Comparison of ENCODE assay signal across 30 cellular contexts in genomic region chr2:237364655-237365054, GRCh38.
"Had no signal": no experiment of that assay in that cellular context is flagged by ENCODE, and none has a peak within 500 bp of the region (broad histone marks: within the 10 kb centered on the region; RNA-seq: fewer than 3 reads in every experiment).

No MANE protein-coding gene starts in this region.

- H3K27ac ChIP-seq: brain microvascular endothelial cell, cardiac muscle cell, SJCRH30, SK-N-MC, WERI-Rb-1 had no signal

- H3K36me3 Mint-ChIP-seq: activated naive CD8-positive, alpha-beta T cell treated with anti-CD3 and anti-CD28 coated beads for 36 hours had no signal

- H3K9me3 ChIP-seq: SJCRH30 had no signal

- H3K4me3 Mint-ChIP-seq: activated CD4-positive, alpha-beta T cell treated with anti-CD3 and anti-CD28 coated beads, Interleukin-2, amount 10 ng/mL, durations not matched to agents 24 days and 14 days; activated CD8-positive, alpha-beta T cell treated with anti-CD3 and anti-CD28 coated beads for 36 hours; activated naive CD8-positive, alpha-beta T cell treated with anti-CD3 and anti-CD28 coated beads for 36 hours; activated T-cell treated with anti-CD3 and anti-CD28 coated beads, Interleukin-2, amount 50 U/mL, for 72 hours; activated T-helper 17 cell treated with anti-CD3 and anti-CD28 coated beads, Interleukin-2, amount 50 U/mL, for 72 hours had no signal

- ATAC-seq: activated CD8-positive, alpha-beta T cell treated with anti-CD3 and anti-CD28 coated beads for 36 hours; activated T-cell treated with anti-CD3 and anti-CD28 coated beads, Interleukin-2, amount 50 U/mL, for 72 hours; activated T-helper 17 cell treated with anti-CD3 and anti-CD28 coated beads, Interleukin-2, amount 50 U/mL, for 72 hours; Panc1 had no signal

- H3K27me3 Mint-ChIP-seq: activated CD4-positive, alpha-beta T cell treated with anti-CD3 and anti-CD28 coated beads, Interleukin-2, amount 10 ng/mL, durations not matched to agents 24 days and 14 days; activated CD8-positive, alpha-beta T cell treated with anti-CD3 and anti-CD28 coated beads for 36 hours; activated naive CD8-positive, alpha-beta T cell treated with anti-CD3 and anti-CD28 coated beads for 36 hours; activated T-helper 17 cell treated with anti-CD3 and anti-CD28 coated beads, Interleukin-2, amount 50 U/mL, for 72 hours had no signal

- H3K27ac Mint-ChIP-seq: activated CD4-positive, alpha-beta T cell treated with anti-CD3 and anti-CD28 coated beads, Interleukin-2, amount 10 ng/mL, durations not matched to agents 24 days and 14 days; activated CD8-positive, alpha-beta T cell treated with anti-CD3 and anti-CD28 coated beads for 36 hours; activated naive CD8-positive, alpha-beta T cell treated with anti-CD3 and anti-CD28 coated beads for 36 hours; activated T-cell treated with anti-CD3 and anti-CD28 coated beads, Interleukin-2, amount 50 U/mL, for 72 hours; activated T-helper 17 cell treated with anti-CD3 and anti-CD28 coated beads, Interleukin-2, amount 50 U/mL, for 72 hours had no signal

- H3K4me1 ChIP-seq: SJCRH30 had no signal

- H3K9me3 Mint-ChIP-seq: activated CD4-positive, alpha-beta T cell treated with anti-CD3 and anti-CD28 coated beads, Interleukin-2, amount 10 ng/mL, durations not matched to agents 24 days and 14 days; activated CD8-positive, alpha-beta T cell treated with anti-CD3 and anti-CD28 coated beads for 36 hours; activated naive CD8-positive, alpha-beta T cell treated with anti-CD3 and anti-CD28 coated beads for 36 hours; activated T-cell treated with anti-CD3 and anti-CD28 coated beads, Interleukin-2, amount 50 U/mL, for 72 hours; activated T-helper 17 cell treated with anti-CD3 and anti-CD28 coated beads, Interleukin-2, amount 50 U/mL, for 72 hours had no signal

- H3K4me3 ChIP-seq: cardiac muscle cell, SJCRH30, SK-N-MC had no signal

- H3K4me1 Mint-ChIP-seq: activated naive CD8-positive, alpha-beta T cell treated with anti-CD3 and anti-CD28 coated beads for 36 hours; activated T-helper 17 cell treated with anti-CD3 and anti-CD28 coated beads, Interleukin-2, amount 50 U/mL, for 72 hours had no signal

- DNase-seq: activated CD4-positive, alpha-beta T cell treated with anti-CD3 and anti-CD28 coated beads, Interleukin-2, amount 10 ng/mL, durations not matched to agents 24 days and 14 days; activated CD4-positive, alpha-beta T cell treated with anti-CD3 and anti-CD28 coated beads, Interleukin-2, amount 50 U/mL, for 4 hours; activated CD8-positive, alpha-beta T cell treated with anti-CD3 and anti-CD28 coated beads for 36 hours; activated effector memory CD4-positive, alpha-beta T cell treated with anti-CD3 and anti-CD28 coated beads, Interleukin-2, amount 50 U/mL, for 16 hours; activated naive CD4-positive, alpha-beta T cell; activated naive CD4-positive, alpha-beta T cell treated with anti-CD3 and anti-CD28 coated beads, Interleukin-2, amount 50 U/mL, for 16 hours; activated naive CD8-positive, alpha-beta T cell treated with anti-CD3 and anti-CD28 coated beads for 36 hours; activated T-cell treated with anti-CD3 and anti-CD28 coated beads, Interleukin-2, amount 50 U/mL, for 1 hour; activated T-cell treated with anti-CD3 and anti-CD28 coated beads, Interleukin-2, amount 50 U/mL, for 72 hours; amniotic stem cell; aorta; brain microvascular endothelial cell; Karpas-422; KBM-7; NCI-H1105; NCI-H1436; NCI-H1694; NCI-H1930; NCI-H2081 treated with DMSO at 0.1 percent for 48 hours; NCI-H226; NCI-H446 treated with DMSO at 0.1 percent for 48 hours; NCI-H524; SHP77; SJCRH30; T1000; WERI-Rb-1 had no signal

- H3K36me3 ChIP-seq: cardiac muscle cell, SJCRH30, WERI-Rb-1 had no signal

- H3K27me3 ChIP-seq: brain microvascular endothelial cell, cardiac muscle cell had no signal
